ENCODE assay signal across 2 cellular contexts in genomic region chr1:28885472-28885877, GRCh38.
TF ChIP-seq lines count a peak whose summit lies in the region.

No MANE protein-coding gene starts in this region.

TF ChIP-seq in A549, 52 proteins besides CTCF, POLR2A, EP300 and RAD21 (continued from another document):
- no peak for TF ChIP-seq REST (IDR thresholded peaks at IDR 0.05)
- TF ChIP-seq, protein P1, sequence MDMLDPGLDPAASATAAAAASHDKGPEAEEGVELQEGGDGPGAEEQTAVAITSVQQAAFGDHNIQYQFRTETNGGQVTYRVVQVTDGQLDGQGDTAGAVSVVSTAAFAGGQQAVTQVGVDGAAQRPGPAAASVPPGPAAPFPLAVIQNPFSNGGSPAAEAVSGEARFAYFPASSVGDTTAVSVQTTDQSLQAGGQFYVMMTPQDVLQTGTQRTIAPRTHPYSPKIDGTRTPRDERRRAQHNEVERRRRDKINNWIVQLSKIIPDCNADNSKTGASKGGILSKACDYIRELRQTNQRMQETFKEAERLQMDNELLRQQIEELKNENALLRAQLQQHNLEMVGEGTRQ (IDR thresholded peaks at IDR 0.05): no peak
- TF ChIP-seq HOXB5 (CRISPR knock-in tag; IDR thresholded peaks at IDR 0.05): no peak
- TF ChIP-seq POLR2AphosphoS2 (conservative IDR thresholded peaks at IDR 0.05; ENCODE audit: low read length): no peak
- no peak for TF ChIP-seq HOXA7 (CRISPR knock-in tag; IDR thresholded peaks at IDR 0.05)
- TF ChIP-seq BHLHE40 (IDR thresholded peaks at IDR 0.05; ENCODE audit: low read depth, low read length): no peak
- no peak for TF ChIP-seq EHF (CRISPR knock-in tag; IDR thresholded peaks at IDR 0.05)
- TF ChIP-seq FOSB (CRISPR knock-in tag; IDR thresholded peaks at IDR 0.05): no peak
- TF ChIP-seq ELK1 (IDR thresholded peaks at IDR 0.05; ENCODE audit: low read depth, low read length): no peak
- no peak for TF ChIP-seq ESRRA (IDR thresholded peaks at IDR 0.05; ENCODE audit: borderline replicate concordance, low read length)
- TF ChIP-seq RNF2 (IDR thresholded peaks at IDR 0.05; ENCODE audit: borderline replicate concordance, low read depth): no peak
- no peak for TF ChIP-seq FOSL2 (IDR thresholded peaks at IDR 0.05)
- TF ChIP-seq FOSL2 (CRISPR knock-in tag; IDR thresholded peaks at IDR 0.05): no peak
- TF ChIP-seq GATA3 (IDR thresholded peaks at IDR 0.05; ENCODE audit: borderline replicate concordance): no peak
- no peak for TF ChIP-seq MAFK (IDR thresholded peaks at IDR 0.05; ENCODE audit: partially characterized antibody)
- TF ChIP-seq JUN (IDR thresholded peaks at IDR 0.05): no peak
- no peak for TF ChIP-seq NPAS2 (CRISPR knock-in tag; IDR thresholded peaks at IDR 0.05; ENCODE audit: borderline replicate concordance)

TF ChIP-seq in GM23338, 12 proteins besides CTCF, POLR2A, EP300 and RAD21 (continued from another document):
- TF ChIP-seq, protein P2, sequence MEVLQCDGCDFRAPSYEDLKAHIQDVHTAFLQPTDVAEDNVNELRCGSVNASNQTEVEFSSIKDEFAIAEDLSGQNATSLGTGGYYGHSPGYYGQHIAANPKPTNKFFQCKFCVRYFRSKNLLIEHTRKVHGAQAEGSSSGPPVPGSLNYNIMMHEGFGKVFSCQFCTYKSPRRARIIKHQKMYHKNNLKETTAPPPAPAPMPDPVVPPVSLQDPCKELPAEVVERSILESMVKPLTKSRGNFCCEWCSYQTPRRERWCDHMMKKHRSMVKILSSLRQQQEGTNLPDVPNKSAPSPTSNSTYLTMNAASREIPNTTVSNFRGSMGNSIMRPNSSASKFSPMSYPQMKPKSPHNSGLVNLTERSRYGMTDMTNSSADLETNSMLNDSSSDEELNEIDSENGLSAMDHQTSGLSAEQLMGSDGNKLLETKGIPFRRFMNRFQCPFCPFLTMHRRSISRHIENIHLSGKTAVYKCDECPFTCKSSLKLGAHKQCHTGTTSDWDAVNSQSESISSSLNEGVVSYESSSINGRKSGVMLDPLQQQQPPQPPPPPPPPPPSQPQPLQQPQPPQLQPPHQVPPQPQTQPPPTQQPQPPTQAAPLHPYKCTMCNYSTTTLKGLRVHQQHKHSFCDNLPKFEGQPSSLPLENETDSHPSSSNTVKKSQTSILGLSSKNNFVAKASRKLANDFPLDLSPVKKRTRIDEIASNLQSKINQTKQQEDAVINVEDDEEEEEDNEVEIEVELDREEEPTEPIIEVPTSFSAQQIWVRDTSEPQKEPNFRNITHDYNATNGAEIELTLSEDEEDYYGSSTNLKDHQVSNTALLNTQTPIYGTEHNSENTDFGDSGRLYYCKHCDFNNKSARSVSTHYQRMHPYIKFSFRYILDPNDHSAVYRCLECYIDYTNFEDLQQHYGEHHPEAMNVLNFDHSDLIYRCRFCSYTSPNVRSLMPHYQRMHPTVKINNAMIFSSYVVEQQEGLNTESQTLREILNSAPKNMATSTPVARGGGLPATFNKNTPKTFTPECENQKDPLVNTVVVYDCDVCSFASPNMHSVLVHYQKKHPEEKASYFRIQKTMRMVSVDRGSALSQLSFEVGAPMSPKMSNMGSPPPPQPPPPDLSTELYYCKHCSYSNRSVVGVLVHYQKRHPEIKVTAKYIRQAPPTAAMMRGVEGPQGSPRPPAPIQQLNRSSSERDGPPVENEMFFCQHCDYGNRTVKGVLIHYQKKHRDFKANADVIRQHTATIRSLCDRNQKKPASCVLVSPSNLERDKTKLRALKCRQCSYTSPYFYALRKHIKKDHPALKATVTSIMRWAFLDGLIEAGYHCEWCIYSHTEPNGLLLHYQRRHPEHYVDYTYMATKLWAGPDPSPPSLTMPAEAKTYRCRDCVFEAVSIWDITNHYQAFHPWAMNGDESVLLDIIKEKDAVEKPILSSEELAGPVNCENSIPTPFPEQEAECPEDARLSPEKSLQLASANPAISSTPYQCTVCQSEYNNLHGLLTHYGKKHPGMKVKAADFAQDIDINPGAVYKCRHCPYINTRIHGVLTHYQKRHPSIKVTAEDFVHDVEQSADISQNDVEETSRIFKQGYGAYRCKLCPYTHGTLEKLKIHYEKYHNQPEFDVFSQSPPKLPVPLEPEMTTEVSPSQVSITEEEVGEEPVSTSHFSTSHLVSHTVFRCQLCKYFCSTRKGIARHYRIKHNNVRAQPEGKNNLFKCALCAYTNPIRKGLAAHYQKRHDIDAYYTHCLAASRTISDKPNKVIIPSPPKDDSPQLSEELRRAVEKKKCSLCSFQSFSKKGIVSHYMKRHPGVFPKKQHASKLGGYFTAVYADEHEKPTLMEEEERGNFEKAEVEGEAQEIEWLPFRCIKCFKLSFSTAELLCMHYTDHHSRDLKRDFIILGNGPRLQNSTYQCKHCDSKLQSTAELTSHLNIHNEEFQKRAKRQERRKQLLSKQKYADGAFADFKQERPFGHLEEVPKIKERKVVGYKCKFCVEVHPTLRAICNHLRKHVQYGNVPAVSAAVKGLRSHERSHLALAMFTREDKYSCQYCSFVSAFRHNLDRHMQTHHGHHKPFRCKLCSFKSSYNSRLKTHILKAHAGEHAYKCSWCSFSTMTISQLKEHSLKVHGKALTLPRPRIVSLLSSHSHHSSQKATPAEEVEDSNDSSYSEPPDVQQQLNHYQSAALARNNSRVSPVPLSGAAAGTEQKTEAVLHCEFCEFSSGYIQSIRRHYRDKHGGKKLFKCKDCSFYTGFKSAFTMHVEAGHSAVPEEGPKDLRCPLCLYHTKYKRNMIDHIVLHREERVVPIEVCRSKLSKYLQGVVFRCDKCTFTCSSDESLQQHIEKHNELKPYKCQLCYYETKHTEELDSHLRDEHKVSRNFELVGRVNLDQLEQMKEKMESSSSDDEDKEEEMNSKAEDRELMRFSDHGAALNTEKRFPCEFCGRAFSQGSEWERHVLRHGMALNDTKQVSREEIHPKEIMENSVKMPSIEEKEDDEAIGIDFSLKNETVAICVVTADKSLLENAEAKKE (CRISPR knock-in tag; IDR thresholded peaks at IDR 0.05): no peak
- TF ChIP-seq REST (IDR thresholded peaks at IDR 0.05; ENCODE audit: unreplicated experiment): no peak
- TF ChIP-seq NANOG (IDR thresholded peaks at IDR 0.05; ENCODE audit: borderline replicate concordance): no peak
- no peak for TF ChIP-seq JUNB (IDR thresholded peaks at IDR 0.05; ENCODE audit: unreplicated experiment)
- TF ChIP-seq, protein P3, sequence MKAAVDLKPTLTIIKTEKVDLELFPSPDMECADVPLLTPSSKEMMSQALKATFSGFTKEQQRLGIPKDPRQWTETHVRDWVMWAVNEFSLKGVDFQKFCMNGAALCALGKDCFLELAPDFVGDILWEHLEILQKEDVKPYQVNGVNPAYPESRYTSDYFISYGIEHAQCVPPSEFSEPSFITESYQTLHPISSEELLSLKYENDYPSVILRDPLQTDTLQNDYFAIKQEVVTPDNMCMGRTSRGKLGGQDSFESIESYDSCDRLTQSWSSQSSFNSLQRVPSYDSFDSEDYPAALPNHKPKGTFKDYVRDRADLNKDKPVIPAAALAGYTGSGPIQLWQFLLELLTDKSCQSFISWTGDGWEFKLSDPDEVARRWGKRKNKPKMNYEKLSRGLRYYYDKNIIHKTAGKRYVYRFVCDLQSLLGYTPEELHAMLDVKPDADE (IDR thresholded peaks at IDR 0.05): no peak
- no peak for TF ChIP-seq CREB1 (CRISPR knock-in tag; IDR thresholded peaks at IDR 0.05; ENCODE audit: low read depth)
- TF ChIP-seq EZH2 (IDR thresholded peaks at IDR 0.05; ENCODE audit: low read depth, unreplicated experiment): no peak
- no peak for TF ChIP-seq STAT1 (IDR thresholded peaks at IDR 0.05; ENCODE audit: unreplicated experiment)
- TF ChIP-seq ZNF114 (CRISPR knock-in tag; IDR thresholded peaks at IDR 0.05): no peak
- no peak for TF ChIP-seq ZNF331 (CRISPR knock-in tag; IDR thresholded peaks at IDR 0.05; ENCODE audit: low read depth)
